Comparison of ENCODE assay signal across 2 cellular contexts in the genomic region with DNA sequence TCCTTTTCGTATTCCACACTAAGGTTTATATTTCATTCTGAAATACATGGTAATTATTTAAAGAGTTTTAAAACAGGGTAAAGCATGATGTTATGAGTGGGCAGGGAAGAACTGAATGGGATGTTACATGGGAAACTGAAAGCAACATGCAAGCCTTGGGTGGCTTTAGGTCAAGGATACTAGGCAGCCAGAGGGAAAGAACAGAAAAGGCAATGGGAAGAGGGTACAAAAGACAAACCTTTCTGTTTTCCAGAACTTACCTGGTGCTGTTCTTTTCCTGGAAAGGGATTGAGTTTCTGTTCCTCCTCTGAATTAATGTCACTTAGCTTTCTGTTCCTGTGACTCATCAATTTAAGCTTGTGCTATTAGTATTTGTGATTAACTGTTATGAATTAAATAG.
A peak's percentile ranks its signal among the peaks of the same experiment; 100 is the strongest.
TF ChIP-seq lines count a peak whose summit lies in the region.

No MANE protein-coding gene starts in this region.

TF ChIP-seq in IMR-90, 13 proteins besides CTCF, POLR2A, EP300 and RAD21:
- TF ChIP-seq CHD1 (IDR thresholded peaks at IDR 0.05; ENCODE audit: low read depth, low read length) (no peak), MXI1 (IDR thresholded peaks at IDR 0.05; ENCODE audit: borderline replicate concordance, low read depth, low read length) (no peak), CEBPB (IDR thresholded peaks at IDR 0.05; ENCODE audit: low read depth, low read length) (no peak), BHLHE40 (IDR thresholded peaks at IDR 0.05; ENCODE audit: low read depth, low read length) (no peak), ELK1 (IDR thresholded peaks at IDR 0.05; ENCODE audit: borderline replicate concordance, low read depth, low read length) (no peak), MAZ (IDR thresholded peaks at IDR 0.05; ENCODE audit: borderline replicate concordance, low read depth, low read length) (no peak), NFE2L2 (IDR thresholded peaks at IDR 0.05; ENCODE audit: low read depth, low read length) (no peak), FOS (IDR thresholded peaks at IDR 0.05; ENCODE audit: low read depth, low read length) (no peak), SMC3 (IDR thresholded peaks at IDR 0.05; ENCODE audit: low read depth, low read length) (no peak), RFX5 (IDR thresholded peaks at IDR 0.05; ENCODE audit: low read depth, low read length) (no peak), MAFK (IDR thresholded peaks at IDR 0.05; ENCODE audit: low read depth, low read length) (no peak), RCOR1 (IDR thresholded peaks at IDR 0.05; ENCODE audit: insufficient replicate concordance, low read length) (no peak)
- TF ChIP-seq, protein P1, sequence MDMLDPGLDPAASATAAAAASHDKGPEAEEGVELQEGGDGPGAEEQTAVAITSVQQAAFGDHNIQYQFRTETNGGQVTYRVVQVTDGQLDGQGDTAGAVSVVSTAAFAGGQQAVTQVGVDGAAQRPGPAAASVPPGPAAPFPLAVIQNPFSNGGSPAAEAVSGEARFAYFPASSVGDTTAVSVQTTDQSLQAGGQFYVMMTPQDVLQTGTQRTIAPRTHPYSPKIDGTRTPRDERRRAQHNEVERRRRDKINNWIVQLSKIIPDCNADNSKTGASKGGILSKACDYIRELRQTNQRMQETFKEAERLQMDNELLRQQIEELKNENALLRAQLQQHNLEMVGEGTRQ (IDR thresholded peaks at IDR 0.05; ENCODE audit: low read depth, low read length) = no peak

TF ChIP-seq in GM12878, 131 proteins besides CTCF, POLR2A, EP300 and RAD21:
- TF ChIP-seq IKZF2 (IDR thresholded peaks at IDR 0.05) = peak; percentile 42 to 67; a peak in 3 of 4 replicates
- TF ChIP-seq IKZF1 (conservative IDR thresholded peaks at IDR 0.05) = peak; percentile 63
- TF ChIP-seq KAT2A (conservative IDR thresholded peaks at IDR 0.05; ENCODE audit: control insufficient read depth, low read depth, low read length) = no peak
- peak; percentile 35; the same call in 1 of the 2 replicates for TF ChIP-seq ZNF24 (IDR thresholded peaks at IDR 0.05)
- peak; percentile 34; the same call in 1 of the 2 replicates for TF ChIP-seq NFIC (IDR thresholded peaks at IDR 0.05; ENCODE audit: low read depth, low read length)
- TF ChIP-seq ZBTB33 (IDR thresholded peaks at IDR 0.05) = no peak
- peak; percentile 31; the same call in 1 of the 2 replicates for TF ChIP-seq SPI1 (IDR thresholded peaks at IDR 0.05; ENCODE audit: borderline replicate concordance, insufficient read depth, low read depth, low read length)
- peak; percentile 55 for TF ChIP-seq EED (IDR thresholded peaks at IDR 0.05; ENCODE audit: low read depth)
